8 cellular contexts compared by ENCODE assay signal in genomic region chr1:92299477-92300125, GRCh38. TPM values are rescaled to one million over a fixed set of nuclear protein-coding genes. Genes with fewer than 3 reads are reported as not detected.
DNase-seq lines count a peak whose midpoint lies in the region; ATAC-seq and TF ChIP-seq lines count a peak whose summit lies in the region.

No MANE protein-coding gene starts in this region.

- H3K27ac ChIP-seq in CD4-positive, CD25-positive, alpha-beta regulatory T cell (ENCODE audit: insufficient read depth, low read length, poor library complexity, severe bottlenecking): peak overlapping the region; percentile 84
- H3K27ac ChIP-seq in lower lobe of right lung (peak overlapping the region; percentile 88), uterus (peak overlapping the region; percentile 92 to 94)

- peak in 1 of 3 donors; percentile 30 for DNase-seq in CD4-positive, CD25-positive, alpha-beta regulatory T cell
- DNase-seq in astrocyte of the hippocampus (ENCODE audit: low read depth, low spot score) (peak; percentile 13), lower lobe of right lung (no peak), uterus (no peak)

- TF ChIP-seq POLR2A in uterus (IDR thresholded peaks at IDR 0.05): no peak

- no peak for ATAC-seq in CD4-positive, CD25-positive, alpha-beta regulatory T cell (ENCODE audit: low read depth in 2 of 2)
- ATAC-seq in lower lobe of right lung: no peak
- no peak for ATAC-seq in GM21717 (IDR thresholded peaks at IDR 0.05; ENCODE audit: unreplicated experiment)
- no peak for ATAC-seq in GM18867 (IDR thresholded peaks at IDR 0.05; ENCODE audit: unreplicated experiment)
- ATAC-seq in GM18502 (IDR thresholded peaks at IDR 0.05; ENCODE audit: poor library complexity, unreplicated experiment): no peak

- H3K4me3 ChIP-seq in CD4-positive, CD25-positive, alpha-beta regulatory T cell (ENCODE audit: low read depth, low read length): peak overlapping the region; percentile 95
- H3K4me3 ChIP-seq in lower lobe of right lung: peak overlapping the region; percentile 77
- H3K4me3 ChIP-seq in uterus: peak overlapping the region; percentile 80 to 83

- peaks cover 26% of the 10 kb centered on the region for H3K36me3 Mint-ChIP-seq in CD4-positive, CD25-positive, alpha-beta regulatory T cell
- peaks cover 8% of the 10 kb centered on the region for H3K36me3 Mint-ChIP-seq in IgD-negative memory B cell

- H3K27ac Mint-ChIP-seq in CD4-positive, CD25-positive, alpha-beta regulatory T cell: peak overlapping the region; percentile 94 to 98 (median 95)
- peak overlapping the region; percentile 85 to 99 (median 93) for H3K27ac Mint-ChIP-seq in IgD-negative memory B cell

- H3K27me3 ChIP-seq in CD4-positive, CD25-positive, alpha-beta regulatory T cell (ENCODE audit: control insufficient read depth, insufficient read depth, low read length): no peaks in the 10 kb centered on the region
- H3K27me3 ChIP-seq in lower lobe of right lung (ENCODE audit: low read depth): no peaks in the 10 kb centered on the region
- H3K27me3 ChIP-seq in uterus: no peaks in the 10 kb centered on the region

- H3K9me3 ChIP-seq in CD4-positive, CD25-positive, alpha-beta regulatory T cell (ENCODE audit: control insufficient read depth in 2 of 2, low read length in 2 of 2): no peaks in the 10 kb centered on the region
- no peaks in the 10 kb centered on the region for H3K9me3 ChIP-seq in lower lobe of right lung
- H3K9me3 ChIP-seq in uterus: no peaks in the 10 kb centered on the region

- peaks cover 15% of the 10 kb centered on the region for H3K36me3 ChIP-seq in CD4-positive, CD25-positive, alpha-beta regulatory T cell (ENCODE audit: control insufficient read depth, insufficient read depth, low read length)
- H3K36me3 ChIP-seq in lower lobe of right lung (peaks cover 31% of the 10 kb centered on the region), uterus (no peaks in the 10 kb centered on the region)

- H3K4me1 Mint-ChIP-seq in CD4-positive, CD25-positive, alpha-beta regulatory T cell: peaks cover 35 to 55% (median 43%) of the 10 kb centered on the region in 4 donors
- peaks cover 7 to 21% (median 15%) of the 10 kb centered on the region in 3 donors for H3K4me1 Mint-ChIP-seq in IgD-negative memory B cell

- H3K4me1 ChIP-seq in CD4-positive, CD25-positive, alpha-beta regulatory T cell (ENCODE audit: control insufficient read depth, insufficient read depth, low read length, poor library complexity, severe bottlenecking): peaks cover 30% of the 10 kb centered on the region
- H3K4me1 ChIP-seq in lower lobe of right lung (peaks cover 21% of the 10 kb centered on the region), uterus (no peaks in the 10 kb centered on the region)

- no peaks in the 10 kb centered on the region for H3K9me3 Mint-ChIP-seq in CD4-positive, CD25-positive, alpha-beta regulatory T cell
- no peaks in the 10 kb centered on the region for H3K9me3 Mint-ChIP-seq in IgD-negative memory B cell

- H3K4me3 Mint-ChIP-seq in CD4-positive, CD25-positive, alpha-beta regulatory T cell: peak overlapping the region; percentile 96 to 98 (median 98)
- peak overlapping the region; percentile 93 to 99 (median 99) for H3K4me3 Mint-ChIP-seq in IgD-negative memory B cell

- no peak for TF ChIP-seq CTCF in lower lobe of right lung (IDR thresholded peaks at IDR 0.05)
- no peak for TF ChIP-seq CTCF in uterus (IDR thresholded peaks at IDR 0.05)

- intact Hi-C loops in lower lobe of right lung (cut with DNase I) (no loop called here), uterus (cut with DNase I; ENCODE audit: low total_unique reads) (no loop called here)

- H3K27me3 Mint-ChIP-seq in CD4-positive, CD25-positive, alpha-beta regulatory T cell: no peaks in the 10 kb centered on the region
- no peaks in the 10 kb centered on the region for H3K27me3 Mint-ChIP-seq in IgD-negative memory B cell

RNA-seq across cellular contexts. Expression of gene RPAP2, which starts 0.7 kb away (rescaled TPM):
- total RNA-seq in CD4-positive, CD25-positive, alpha-beta regulatory T cell: 26.8 TPM
- 10 to 100 TPM; 16.9 to 20.8 (median 20.1) TPM for polyA plus RNA-seq in CD4-positive, CD25-positive, alpha-beta regulatory T cell
- 23.0 TPM for polyA plus RNA-seq in IgD-negative memory B cell
- 20.0 TPM for total RNA-seq in lower lobe of right lung
- total RNA-seq in uterus: 100 to 1,000 TPM in 1 of 4 donors, 10 to 100 TPM in 2, 1 to 10 TPM in 1; 7.6 to 131 (median 54.9) TPM

RNA-seq across cellular contexts. Expression of gene GLMN, which starts 0.8 kb away (rescaled TPM):
- total RNA-seq in CD4-positive, CD25-positive, alpha-beta regulatory T cell: 10.9 TPM
- polyA plus RNA-seq in CD4-positive, CD25-positive, alpha-beta regulatory T cell: 10 to 100 TPM in 3 of 4 donors, 1 to 10 TPM in 1; 8.2 to 15.2 (median 11.9) TPM
- polyA plus RNA-seq in IgD-negative memory B cell: 7.5 TPM
- total RNA-seq in lower lobe of right lung (6.5 TPM), uterus (10 to 100 TPM in 3 of 4 donors, 1 to 10 TPM in 1; 2.0 to 24.6 (median 13.4) TPM)
